In the genomic region with DNA sequence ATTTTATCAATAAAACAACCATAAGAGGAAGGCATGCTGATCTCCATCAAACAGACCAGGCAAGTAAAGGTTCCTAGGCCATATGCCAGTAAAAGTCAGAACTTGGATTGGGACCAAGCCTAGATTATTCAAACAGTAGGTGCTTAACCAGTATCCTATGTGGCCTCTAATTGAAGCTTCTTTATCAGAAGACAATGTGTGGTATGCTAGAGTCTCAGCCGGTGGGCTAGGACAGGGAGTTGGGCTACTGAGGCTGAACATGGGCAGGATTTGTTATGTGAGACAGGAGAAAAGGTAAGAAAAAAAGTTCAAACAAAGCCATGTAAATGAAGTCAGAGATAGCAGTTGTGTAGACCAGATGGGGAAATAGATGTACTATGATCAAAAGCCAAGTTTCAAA, we compare ENCODE assay signal across 22 cellular contexts.
A peak's percentile ranks its signal among the peaks of the same experiment; 100 is the strongest.
DNase-seq lines count a peak whose midpoint lies in the region; FAIRE-seq and TF ChIP-seq lines count a peak whose summit lies in the region.
"Had no signal": no experiment of that assay in that cellular context is flagged by ENCODE, and none has a peak within 500 bp of the region (broad histone marks: within the 10 kb centered on the region; RNA-seq: fewer than 3 reads in every experiment).

No MANE protein-coding gene starts in this region.

- H2AFZ ChIP-seq in endothelial cell of umbilical vein (ENCODE audit: low read depth, low read length), result peak overlapping the region; percentile 11
- H2AFZ ChIP-seq: GM23248 had no signal

- dilution Hi-C loops in endothelial cell of umbilical vein (cut with MboI; ENCODE audit: extremely low pct_ligation_motif_present, low sequenced_read_pairs), result no loop called here

- BruUV-seq in MCF 10A (replicated peaks; lab: Mats Ljungman, UMichigan) (no TSS peak), endothelial cell of umbilical vein (replicated peaks; lab: Mats Ljungman, UMichigan) (no TSS peak)

- H3K4me3 Mint-ChIP-seq in MCF 10A (ENCODE audit: unreplicated experiment), result no peak overlapping the region
- H3K4me3 Mint-ChIP-seq in activated naive CD4-positive, alpha-beta T cell treated with anti-CD3 and anti-CD28 coated beads, Interleukin-2, amount 10 ng/mL, durations not matched to agents 7 days and 5 days, result no peak overlapping the region

- no peak overlapping the region for H3K4me2 ChIP-seq in endothelial cell of umbilical vein (ENCODE audit: insufficient read depth, low read length)
- H3K4me2 ChIP-seq: SK-N-SH had no signal

- H3K27ac ChIP-seq in breast epithelium, result no peak overlapping the region
- H3K27ac ChIP-seq in endothelial cell of umbilical vein (ENCODE audit: insufficient read depth, low read depth, low read length), result peak overlapping the region; percentile 21
- peak overlapping the region; percentile 37 to 38 for H3K27ac ChIP-seq in tibial artery
- H3K27ac ChIP-seq: GM23248 had no signal

- H3K9ac ChIP-seq in endothelial cell of umbilical vein (replicated peaks; ENCODE audit: extremely low read depth, insufficient read depth, low read length), result no peak overlapping the region
- H3K9ac ChIP-seq: GM23248, SK-N-SH had no signal

- H3K36me3 Mint-ChIP-seq in MCF 10A (ENCODE audit: insufficient read depth, unreplicated experiment), result no peaks in the 10 kb centered on the region
- H3K36me3 Mint-ChIP-seq in activated naive CD4-positive, alpha-beta T cell treated with anti-CD3 and anti-CD28 coated beads, Interleukin-2, amount 10 ng/mL, durations not matched to agents 7 days and 5 days, result no peaks in the 10 kb centered on the region

- CTCF ChIA-PET in MCF 10A (lab: Yijun Ruan, JAX) (interaction anchor here (0.6 kb wide), 1 partner anchor 11 kb away, joined by 3 read pairs; no protein-coding TSS in a partner anchor), endothelial cell of umbilical vein (lab: Charles Lee) (interaction anchor here (0.9 to 1.0 kb wide), 2 partner anchors 11 to 78 kb away, joined by 3 to 4 read pairs; no protein-coding TSS in a partner anchor)
- CTCF ChIA-PET in activated naive CD4-positive, alpha-beta T cell treated with anti-CD3 and anti-CD28 coated beads, Interleukin-2, amount 10 ng/mL, durations not matched to agents 7 days and 5 days (lab: Charles Lee), result no interaction called here

- POLR2A ChIA-PET in MCF 10A (lab: Yijun Ruan, JAX), result no interaction called here
- POLR2A ChIA-PET in endothelial cell of umbilical vein (lab: Charles Lee), result no interaction called here

- H3K4me1 Mint-ChIP-seq in MCF 10A (ENCODE audit: insufficient read depth, unreplicated experiment), result peaks cover 17% of the 10 kb centered on the region
- no peaks in the 10 kb centered on the region for H3K4me1 Mint-ChIP-seq in activated naive CD4-positive, alpha-beta T cell treated with anti-CD3 and anti-CD28 coated beads, Interleukin-2, amount 10 ng/mL, durations not matched to agents 7 days and 5 days

- TF ChIP-seq POLR2A in breast epithelium (IDR thresholded peaks at IDR 0.05), result no peak
- TF ChIP-seq POLR2A in endothelial cell of umbilical vein (IDR thresholded peaks at IDR 0.05; ENCODE audit: low read depth, low read length), result no peak

- in situ Hi-C loops in KBM-7 (cut with MboI; ENCODE audit: low pct_unique_long_range_greater_than_20kb, low sequenced_read_pairs), result no loop called here

- H3K27me3 ChIP-seq in breast epithelium, result no peaks in the 10 kb centered on the region
- no peaks in the 10 kb centered on the region for H3K27me3 ChIP-seq in endothelial cell of umbilical vein (ENCODE audit: control insufficient read depth in 2 of 2, insufficient read depth in 2 of 2, low read length in 2 of 2)
- no peaks in the 10 kb centered on the region for H3K27me3 ChIP-seq in tibial artery

- no peak overlapping the region for H3K27ac Mint-ChIP-seq in MCF 10A (ENCODE audit: low read depth, unreplicated experiment)
- no peak overlapping the region for H3K27ac Mint-ChIP-seq in activated naive CD4-positive, alpha-beta T cell treated with anti-CD3 and anti-CD28 coated beads, Interleukin-2, amount 10 ng/mL, durations not matched to agents 7 days and 5 days

- H3K4me3 ChIP-seq in breast epithelium (no peak overlapping the region), endothelial cell of umbilical vein (replicated peaks in 1 of 3; ENCODE audit: insufficient read depth in 1 of 3, low read depth in 1 of 3, low read length in 3 of 3) (no peak overlapping the region), tibial artery (no peak overlapping the region)
- H3K4me3 ChIP-seq: GM23248, HAP-1, K562 had no signal

- no peaks in the 10 kb centered on the region for H3K79me2 ChIP-seq in endothelial cell of umbilical vein (ENCODE audit: control insufficient read depth, insufficient read depth, low read length)

- H3K9me3 Mint-ChIP-seq in MCF 10A (ENCODE audit: unreplicated experiment), result no peaks in the 10 kb centered on the region
- H3K9me3 Mint-ChIP-seq in activated naive CD4-positive, alpha-beta T cell treated with anti-CD3 and anti-CD28 coated beads, Interleukin-2, amount 10 ng/mL, durations not matched to agents 7 days and 5 days, result no peaks in the 10 kb centered on the region

- no peaks in the 10 kb centered on the region for H3K36me3 ChIP-seq in breast epithelium
- H3K36me3 ChIP-seq in endothelial cell of umbilical vein (ENCODE audit: control insufficient read depth in 2 of 2, extremely low read depth in 1 of 2, insufficient read depth in 2 of 2, low read length in 2 of 2), result no peaks in the 10 kb centered on the region
- H3K36me3 ChIP-seq in tibial artery, result no peaks in the 10 kb centered on the region
- H3K36me3 ChIP-seq: HAP-1 had no signal

- TF ChIP-seq CTCF in MCF 10A (IDR thresholded peaks at IDR 0.05; ENCODE audit: unreplicated experiment) (no peak), breast epithelium (IDR thresholded peaks at IDR 0.05) (no peak), endothelial cell of umbilical vein (IDR thresholded peaks at IDR 0.05; ENCODE audit: extremely low read depth in 1 of 2, insufficient read depth in 1 of 2, low read depth in 1 of 2, low read length in 2 of 2) (no peak), tibial artery (IDR thresholded peaks at IDR 0.05) (no peak)

- H4K20me1 ChIP-seq in endothelial cell of umbilical vein (replicated peaks; ENCODE audit: control insufficient read depth, extremely low read depth, insufficient read depth, low read length), result no peaks in the 10 kb centered on the region

- no peaks in the 10 kb centered on the region for H3K27me3 Mint-ChIP-seq in MCF 10A (ENCODE audit: insufficient read depth, unreplicated experiment)
- H3K27me3 Mint-ChIP-seq in activated naive CD4-positive, alpha-beta T cell treated with anti-CD3 and anti-CD28 coated beads, Interleukin-2, amount 10 ng/mL, durations not matched to agents 7 days and 5 days, result no peaks in the 10 kb centered on the region

- FAIRE-seq in endothelial cell of umbilical vein (lab: Jason Lieb, UNC), result no peak
- FAIRE-seq: HepG2, K562 had no signal

- DNase-seq in MCF 10A (ENCODE audit: unreplicated experiment) (peak; percentile 8), breast epithelium (ENCODE audit: low spot score in 2 of 2) (no peak), NCI-H69 (lab: John Stamatoyannopoulos, UW) (peak; percentile 45), endothelial cell of umbilical vein (ENCODE audit: low read depth, low spot score) (no peak), tibial artery (no peak), KBM-7 (no peak), HPDE6-E6E7 (ENCODE audit: extremely low spot score) (no peak)
- no peak for DNase-seq in activated naive CD4-positive, alpha-beta T cell treated with anti-CD3 and anti-CD28 coated beads, Interleukin-2, amount 10 ng/mL, durations not matched to agents 7 days and 5 days
- DNase-seq: AML-193; C1 segment of cervical spinal cord; DMS79 treated with DMSO at 0.1 percent for 48 hours; GM23248; NCI-H1105; NCI-H146; NCI-H2081; NCI-H526 treated with DMSO at 0.1 percent for 48 hours; NK-92 treated with Interleukin-12 subunit alpha and Interleukin-12 subunit beta, amount 100 ng/mL, for 24 hours; SIG-M5; SK-N-SH had no signal

- no peaks in the 10 kb centered on the region for H3K9me3 ChIP-seq in breast epithelium
- H3K9me3 ChIP-seq in endothelial cell of umbilical vein (replicated peaks; ENCODE audit: control insufficient read depth, insufficient read depth, low read length), result no peaks in the 10 kb centered on the region
- H3K9me3 ChIP-seq in tibial artery, result peaks cover 0 to 2% (median 0%) of the 10 kb centered on the region in 3 donors
- H3K9me3 ChIP-seq: HAP-1, SK-N-SH had no signal

- no peaks in the 10 kb centered on the region for H3K4me1 ChIP-seq in breast epithelium
- H3K4me1 ChIP-seq in endothelial cell of umbilical vein (ENCODE audit: control insufficient read depth, extremely low read depth, insufficient read depth, low read length), result peaks cover 18% of the 10 kb centered on the region
- peaks cover 0 to 4% (median 0%) of the 10 kb centered on the region in 4 donors for H3K4me1 ChIP-seq in tibial artery
- H3K4me1 ChIP-seq: HAP-1 had no signal

- no peaks in the 10 kb centered on the region for H3K9me1 ChIP-seq in endothelial cell of umbilical vein (replicated peaks; ENCODE audit: control insufficient read depth, extremely low read depth, insufficient read depth, low read length)

- intact Hi-C loops in MCF 10A (cut with micrococcal nuclease) (no loop called here), breast epithelium (cut with DNase I; ENCODE audit: low total_unique reads) (no loop called here), endothelial cell of umbilical vein (cut with micrococcal nuclease) (no loop called here), tibial artery (cut with DNase I; ENCODE audit: low total_unique reads) (no loop called here)

TF ChIP-seq in endothelial cell of umbilical vein, 7 proteins besides CTCF, POLR2A, EP300 and RAD21:
- no peak for TF ChIP-seq MYC (IDR thresholded peaks at IDR 0.05; ENCODE audit: low read depth, low read length)
- TF ChIP-seq, protein P1, sequence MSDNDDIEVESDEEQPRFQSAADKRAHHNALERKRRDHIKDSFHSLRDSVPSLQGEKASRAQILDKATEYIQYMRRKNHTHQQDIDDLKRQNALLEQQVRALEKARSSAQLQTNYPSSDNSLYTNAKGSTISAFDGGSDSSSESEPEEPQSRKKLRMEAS (IDR thresholded peaks at IDR 0.05; ENCODE audit: insufficient read depth, insufficient read length), result no peak
- TF ChIP-seq EZH2 (IDR thresholded peaks at IDR 0.05; ENCODE audit: borderline replicate concordance, low read depth, low read length, severe bottlenecking), result no peak
- no peak for TF ChIP-seq JUN (IDR thresholded peaks at IDR 0.05; ENCODE audit: borderline replicate concordance, insufficient read depth, insufficient read length, low read depth)
- TF ChIP-seq FOS (IDR thresholded peaks at IDR 0.05; ENCODE audit: borderline replicate concordance, insufficient read depth, low read length), result no peak
- TF ChIP-seq POLR2AphosphoS5 (IDR thresholded peaks at IDR 0.05; ENCODE audit: insufficient read depth, low read depth, low read length), result no peak
- TF ChIP-seq GATA2 (IDR thresholded peaks at IDR 0.05; ENCODE audit: insufficient read depth, insufficient read length, low read depth, low read length), result no peak
TF ChIP-seq in endothelial cell of umbilical vein: peak in this region for 0.

Comparison
In these comparisons a context has a peak if more than half of its experiments do, and no peak if none do; other contexts are left out.
1. DNase-seq: peak in MCF 10A (single experiment) and NCI-H69 (single experiment); none in breast epithelium (0 of 2), endothelial cell of umbilical vein (single experiment), tibial artery (0 of 2), KBM-7 (single experiment), HPDE6-E6E7 (single experiment) and activated naive CD4-positive, alpha-beta T cell treated with anti-CD3 and anti-CD28 coated beads, Interleukin-2, amount 10 ng/mL, durations not matched to agents 7 days and 5 days (single experiment).
2. H3K27ac ChIP-seq: peak in endothelial cell of umbilical vein (single experiment) and tibial artery (2 of 2); none in breast epithelium (0 of 2).